Comparison of ENCODE assay signal across 3 cellular contexts in genomic region chr17:28265856-28266545, GRCh38.
TF ChIP-seq lines count a peak whose summit lies in the region.

No MANE protein-coding gene starts in this region.

TF ChIP-seq in HEK293, 187 proteins besides CTCF, POLR2A, EP300 and RAD21:
- TF ChIP-seq KLF8 (tag by site-specific recombination; IDR thresholded peaks at IDR 0.05) = peak; percentile 64; the same call in 1 of the 2 replicates
TF ChIP-seq in HEK293: peak in this region for 1; not testable (repeated sequence) for 186.

TF ChIP-seq in K562, 482 proteins besides CTCF, POLR2A, EP300 and RAD21:
- peak; percentile 89 for TF ChIP-seq MAFF (IDR thresholded peaks at IDR 0.05; ENCODE audit: low read length)
- peak in 2 of 3 experiments; percentile 30 to 60 for TF ChIP-seq YY1 (IDR thresholded peaks at IDR 0.05; ENCODE audit: borderline replicate concordance in 1 of 3, control insufficient read depth in 1 of 3, extremely low read depth in 1 of 3, insufficient read depth in 3 of 3, insufficient read length in 1 of 3, insufficient replicate concordance in 2 of 3, low read depth in 1 of 3, low read length in 2 of 3)
- peak; percentile 55 for TF ChIP-seq MAFG (tag; conservative IDR thresholded peaks at IDR 0.05)
- TF ChIP-seq C11orf30 (IDR thresholded peaks at IDR 0.05; ENCODE audit: low read depth) = peak; percentile 48
- peak; percentile 87 for TF ChIP-seq MAFK (IDR thresholded peaks at IDR 0.05; ENCODE audit: low read length)
- TF ChIP-seq ZNF316 (IDR thresholded peaks at IDR 0.05) = peak; percentile 89

TF ChIP-seq in HepG2, 621 proteins besides CTCF, POLR2A, EP300 and RAD21:
- TF ChIP-seq MAFK (conservative IDR thresholded peaks at IDR 0.05 in 1 of 2, IDR thresholded peaks at IDR 0.05 in 1 of 2; ENCODE audit: low read length in 2 of 2) = peak; percentile 83 to 91
- peak; percentile 91 for TF ChIP-seq MAFF (IDR thresholded peaks at IDR 0.05; ENCODE audit: low read depth, low read length)
- 0 out of 2 replicates have a peak, but pooled peaks have one; percentile 36 for TF ChIP-seq MAFG (CRISPR knock-in tag; IDR thresholded peaks at IDR 0.05)
